11 cellular contexts compared by ENCODE assay signal in genomic region chr17:54662978-54663876, GRCh38.
"Had no signal": no experiment of that assay in that cellular context is flagged by ENCODE, and none has a peak within 500 bp of the region (broad histone marks: within the 10 kb centered on the region; RNA-seq: fewer than 3 reads in every experiment).

No MANE protein-coding gene starts in this region.

- H3K4me3 ChIP-seq: ascending aorta, breast epithelium, esophagus squamous epithelium, lung, tibial artery had no signal

- H3K4me1 ChIP-seq: ascending aorta, breast epithelium, esophagus squamous epithelium, tibial artery had no signal

- DNase-seq: activated CD4-positive, CD25-positive, alpha-beta regulatory T cell treated with anti-CD3 and anti-CD28 coated beads, Interleukin-2, amount 50 U/mL, for 72 hours; activated naive CD4-positive, alpha-beta T cell; dermis blood vessel endothelial cell; esophagus squamous epithelium; hypothalamus; retina; tibial artery had no signal

- ATAC-seq: stimulated activated memory B cell treated with anti-CD40 and anti-IgM and Interleukin-4, amounts not matched to agents 10 μg/mL and 1 μg/mL and 100 μg/mL, for 72 hours had no signal

- H3K27me3 ChIP-seq: ascending aorta, breast epithelium, esophagus squamous epithelium, tibial artery had no signal

- H3K9me3 ChIP-seq: ascending aorta, breast epithelium had no signal

- H3K27ac ChIP-seq: ascending aorta, breast epithelium, esophagus squamous epithelium, tibial artery had no signal

- H3K36me3 ChIP-seq: ascending aorta, breast epithelium, esophagus squamous epithelium, tibial artery had no signal
